Comparison of ENCODE assay signal across 22 cellular contexts in genomic region chr3:26915208-26915607, GRCh38.
"Had no signal": no experiment of that assay in that cellular context is flagged by ENCODE, and none has a peak within 500 bp of the region (broad histone marks: within the 10 kb centered on the region; RNA-seq: fewer than 3 reads in every experiment).

No MANE protein-coding gene starts in this region.

- ATAC-seq: activated CD4-positive, alpha-beta T cell treated with anti-CD3 and anti-CD28 coated beads for 36 hours; activated CD8-positive, alpha-beta T cell treated with anti-CD3 and anti-CD28 coated beads for 36 hours; activated T-cell treated with anti-CD3 and anti-CD28 coated beads, Interleukin-2, amount 50 U/mL, for 72 hours; K562; Right ventricle myocardium inferior; T-helper 17 cell had no signal

- H3K36me3 ChIP-seq: brain microvascular endothelial cell, cardiac muscle cell had no signal

- H3K4me3 ChIP-seq: cardiac muscle cell, K562, SK-N-MC had no signal

- DNase-seq: activated CD4-positive, alpha-beta T cell treated with anti-CD3 and anti-CD28 coated beads for 36 hours; activated CD4-positive, CD25-positive, alpha-beta regulatory T cell; activated CD8-positive, alpha-beta memory T cell treated with anti-CD3 and anti-CD28 coated beads, Interleukin-2, amount 50 U/mL, for 4 hours; activated CD8-positive, alpha-beta T cell treated with anti-CD3 and anti-CD28 coated beads for 36 hours; activated gamma-delta T cell treated with Interleukin-2 at 50 U/mL for 16 hours; activated naive CD4-positive, alpha-beta T cell treated with anti-CD3 and anti-CD28 coated beads, Interleukin-2, amount 10 ng/mL, durations not matched to agents 7 days and 5 days; activated naive CD8-positive, alpha-beta T cell treated with anti-CD3 and anti-CD28 coated beads for 36 hours; activated T-cell treated with anti-CD3 and anti-CD28 coated beads, Interleukin-2, amount 50 U/mL, for 72 hours; brain microvascular endothelial cell; NCI-H1105 treated with DMSO at 0.1 percent for 48 hours; NCI-H1436 treated with DMSO at 0.1 percent for 48 hours; NCI-H187; NCI-H2081; NCI-H510A treated with DMSO at 0.1 percent for 48 hours; RPMI8226; T-helper 17 cell; T-helper 9 cell had no signal

- H3K27me3 ChIP-seq: brain microvascular endothelial cell, cardiac muscle cell had no signal

- H3K27ac ChIP-seq: brain microvascular endothelial cell, cardiac muscle cell, SK-N-MC, VCaP had no signal
